Comparison of ENCODE assay signal across 8 cellular contexts in the genomic region with DNA sequence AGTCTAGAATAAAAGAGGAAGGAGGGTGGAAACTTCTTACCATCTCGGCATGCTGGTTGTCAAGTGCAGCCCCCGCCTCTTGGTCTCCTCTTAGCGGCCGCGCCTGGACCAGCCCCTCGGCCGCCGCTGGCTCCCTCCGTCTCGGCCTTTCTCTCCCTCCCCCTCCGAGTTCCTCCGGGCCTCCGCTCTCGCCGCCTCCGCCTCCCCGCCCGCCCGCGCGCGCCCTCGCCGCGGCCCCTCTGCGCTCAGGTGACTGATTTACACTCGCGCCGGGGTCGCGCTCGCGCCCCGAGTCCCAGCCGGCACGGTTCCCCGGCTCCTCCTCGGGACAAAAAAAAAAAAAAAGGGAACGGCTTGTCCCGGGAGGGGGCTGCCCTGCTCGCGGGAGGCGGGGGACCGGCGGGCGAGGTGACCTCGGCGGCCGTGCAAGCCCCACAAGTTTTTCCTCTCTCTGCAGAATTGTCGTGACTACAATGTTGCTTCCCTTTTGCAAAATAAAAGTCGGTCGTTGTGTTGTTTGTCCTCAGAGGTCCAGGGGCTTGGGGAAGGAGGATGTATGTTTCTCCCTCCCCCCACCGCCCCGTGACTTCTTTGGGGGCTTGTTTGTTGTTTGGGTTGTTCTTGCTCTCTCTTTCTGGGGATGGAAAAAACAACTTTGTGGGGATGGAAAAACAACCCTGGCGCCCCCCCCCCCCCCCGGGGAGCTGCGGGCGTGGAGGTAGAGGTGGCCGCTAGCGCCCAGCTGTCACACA. TPM values are rescaled to one million over a fixed set of nuclear protein-coding genes. Genes with fewer than 3 reads are reported as not detected.
DNase-seq lines count a peak whose midpoint lies in the region; ATAC-seq and TF ChIP-seq lines count a peak whose summit lies in the region.

A gene with protein sequence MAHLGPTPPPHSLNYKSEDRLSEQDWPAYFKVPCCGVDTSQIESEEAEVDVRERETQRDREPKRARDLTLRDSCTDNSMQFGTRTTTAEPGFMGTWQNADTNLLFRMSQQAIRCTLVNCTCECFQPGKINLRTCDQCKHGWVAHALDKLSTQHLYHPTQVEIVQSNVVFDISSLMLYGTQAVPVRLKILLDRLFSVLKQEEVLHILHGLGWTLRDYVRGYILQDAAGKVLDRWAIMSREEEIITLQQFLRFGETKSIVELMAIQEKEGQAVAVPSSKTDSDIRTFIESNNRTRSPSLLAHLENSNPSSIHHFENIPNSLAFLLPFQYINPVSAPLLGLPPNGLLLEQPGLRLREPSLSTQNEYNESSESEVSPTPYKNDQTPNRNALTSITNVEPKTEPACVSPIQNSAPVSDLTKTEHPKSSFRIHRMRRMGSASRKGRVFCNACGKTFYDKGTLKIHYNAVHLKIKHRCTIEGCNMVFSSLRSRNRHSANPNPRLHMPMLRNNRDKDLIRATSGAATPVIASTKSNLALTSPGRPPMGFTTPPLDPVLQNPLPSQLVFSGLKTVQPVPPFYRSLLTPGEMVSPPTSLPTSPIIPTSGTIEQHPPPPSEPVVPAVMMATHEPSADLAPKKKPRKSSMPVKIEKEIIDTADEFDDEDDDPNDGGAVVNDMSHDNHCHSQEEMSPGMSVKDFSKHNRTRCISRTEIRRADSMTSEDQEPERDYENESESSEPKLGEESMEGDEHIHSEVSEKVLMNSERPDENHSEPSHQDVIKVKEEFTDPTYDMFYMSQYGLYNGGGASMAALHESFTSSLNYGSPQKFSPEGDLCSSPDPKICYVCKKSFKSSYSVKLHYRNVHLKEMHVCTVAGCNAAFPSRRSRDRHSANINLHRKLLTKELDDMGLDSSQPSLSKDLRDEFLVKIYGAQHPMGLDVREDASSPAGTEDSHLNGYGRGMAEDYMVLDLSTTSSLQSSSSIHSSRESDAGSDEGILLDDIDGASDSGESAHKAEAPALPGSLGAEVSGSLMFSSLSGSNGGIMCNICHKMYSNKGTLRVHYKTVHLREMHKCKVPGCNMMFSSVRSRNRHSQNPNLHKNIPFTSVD (minus strand): TSS at position 65 of the 752 bp plus-strand sequence. CDS start 22 bp downstream, at position 43.

- peak within 1 kb of the TSS; percentile 97 for H3K4me3 Mint-ChIP-seq in WTC11

- no peaks in the 10 kb centered on the region for H3K36me3 Mint-ChIP-seq in WTC11

- peaks cover 57% of the 10 kb centered on the region for H3K4me1 Mint-ChIP-seq in WTC11

- ATAC-seq in WTC11 = peak; percentile 74
- ATAC-seq in GM18517 (IDR thresholded peaks at IDR 0.05; ENCODE audit: unreplicated experiment) = no peak

- H3K4me3 ChIP-seq in neuron (ENCODE audit: low read length) = peak within 1 kb of the TSS; percentile 51

- peaks cover 52% of the 10 kb centered on the region for H3K27me3 ChIP-seq in neuron (ENCODE audit: insufficient read depth, low read length)

- no peak for TF ChIP-seq CTCF in WTC11 (IDR thresholded peaks at IDR 0.05)

- H3K9me3 Mint-ChIP-seq in WTC11 = 0 out of 2 replicates have a peak, but pooled peaks cover under 1% of the 10 kb centered on the region

- DNase-seq in AML-193 (lab: John Stamatoyannopoulos, UW) = peak; percentile 18 to 20
- peak; percentile 54 for DNase-seq in HEK293T (ENCODE audit: extremely low spot score)
- peak; percentile 81 for DNase-seq in WTC11 (ENCODE audit: low spot score)
- DNase-seq in glomerular endothelial cell (ENCODE audit: extremely low read depth, low read depth, low spot score) = no peak
- no peak for DNase-seq in activated CD4-positive, CD25-positive, alpha-beta regulatory T cell (lab: John Stamatoyannopoulos, UW)
- no peak for DNase-seq in superior temporal gyrus (ENCODE audit: extremely low spot score)

- H2AFZ ChIP-seq in neuron (ENCODE audit: low read depth, low read length) = peak within 1 kb of the TSS; percentile 91

- H3K36me3 ChIP-seq in neuron (ENCODE audit: insufficient read depth, low read length) = no peaks in the 10 kb centered on the region

- POLR2A ChIA-PET in HEK293T (lab: Yijun Ruan, JAX) = interaction anchor here (0.6 to 0.8 kb wide), 2 partner anchors 73 to 292 kb away, joined by 3 to 4 read pairs; no protein-coding TSS in a partner anchor
- POLR2A ChIA-PET in WTC11 (lab: Charles Lee) = interaction anchor here (0.5 to 1.2 kb wide), 5 partner anchors 51 to 156 kb away, joined by 3 to 4 read pairs (median 4); no protein-coding TSS in a partner anchor

- no peaks in the 10 kb centered on the region for H3K9me3 ChIP-seq in neuron (ENCODE audit: low read length)

- H3K27ac Mint-ChIP-seq in WTC11 = peak within 1 kb of the TSS; percentile 99

- H3K27me3 Mint-ChIP-seq in WTC11 (ENCODE audit: low read depth) = no peaks in the 10 kb centered on the region; the same call in 1 of the 2 replicates

- peaks cover 22% of the 10 kb centered on the region for H3K4me1 ChIP-seq in neuron (ENCODE audit: insufficient read depth, low read length)

- CTCF ChIA-PET in HEK293T (lab: Yijun Ruan, JAX) (no interaction called here), WTC11 (lab: Charles Lee) (interaction anchor here (0.5 to 0.9 kb wide), 5 partner anchors 45 to 619 kb away, joined by 3 read pairs; no protein-coding TSS in a partner anchor)

TF ChIP-seq in HEK293T, 16 proteins besides CTCF, POLR2A, EP300 and RAD21:
- TF ChIP-seq LEF1 (IDR thresholded peaks at IDR 0.05; ENCODE audit: borderline replicate concordance) = no peak
- no peak for TF ChIP-seq ARNT (IDR thresholded peaks at IDR 0.05)
- no peak for TF ChIP-seq ELF4 (IDR thresholded peaks at IDR 0.05)
- no peak for TF ChIP-seq BHLHE40 (IDR thresholded peaks at IDR 0.05; ENCODE audit: borderline replicate concordance)
- TF ChIP-seq SP1 (IDR thresholded peaks at IDR 0.05) = no peak
- TF ChIP-seq, protein P1, sequence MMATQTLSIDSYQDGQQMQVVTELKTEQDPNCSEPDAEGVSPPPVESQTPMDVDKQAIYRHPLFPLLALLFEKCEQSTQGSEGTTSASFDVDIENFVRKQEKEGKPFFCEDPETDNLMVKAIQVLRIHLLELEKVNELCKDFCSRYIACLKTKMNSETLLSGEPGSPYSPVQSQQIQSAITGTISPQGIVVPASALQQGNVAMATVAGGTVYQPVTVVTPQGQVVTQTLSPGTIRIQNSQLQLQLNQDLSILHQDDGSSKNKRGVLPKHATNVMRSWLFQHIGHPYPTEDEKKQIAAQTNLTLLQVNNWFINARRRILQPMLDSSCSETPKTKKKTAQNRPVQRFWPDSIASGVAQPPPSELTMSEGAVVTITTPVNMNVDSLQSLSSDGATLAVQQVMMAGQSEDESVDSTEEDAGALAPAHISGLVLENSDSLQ (IDR thresholded peaks at IDR 0.05) = no peak
- no peak for TF ChIP-seq ZNF384 (IDR thresholded peaks at IDR 0.05)
- TF ChIP-seq FOXA1 (IDR thresholded peaks at IDR 0.05) = no peak
- TF ChIP-seq TARDBP (IDR thresholded peaks at IDR 0.05) = no peak
- no peak for TF ChIP-seq FOXK2 (IDR thresholded peaks at IDR 0.05)
- no peak for TF ChIP-seq CTBP1 (IDR thresholded peaks at IDR 0.05; ENCODE audit: borderline replicate concordance)
- TF ChIP-seq L3MBTL2 (conservative IDR thresholded peaks at IDR 0.05) = no peak
- no peak for TF ChIP-seq HDGF (IDR thresholded peaks at IDR 0.05; ENCODE audit: borderline replicate concordance)
- no peak for TF ChIP-seq FOXM1 (IDR thresholded peaks at IDR 0.05; ENCODE audit: borderline replicate concordance)
- no peak for TF ChIP-seq NFRKB (IDR thresholded peaks at IDR 0.05)
- no peak for TF ChIP-seq SUZ12 (IDR thresholded peaks at IDR 0.05)

TF ChIP-seq in WTC11, 78 proteins besides CTCF, POLR2A, EP300 and RAD21 (continues in another document):
- TF ChIP-seq ZNF423 (CRISPR knock-in tag; IDR thresholded peaks at IDR 0.05) (no peak), ZNF671 (CRISPR knock-in tag; IDR thresholded peaks at IDR 0.05) (no peak), SP1 (CRISPR knock-in tag; conservative IDR thresholded peaks at IDR 0.05) (peak; percentile 30; the same call in 1 of the 2 replicates), TEAD1 (CRISPR knock-in tag; IDR thresholded peaks at IDR 0.05) (0 out of 2 replicates have a peak, but pooled peaks have one; percentile 35), ETV6 (CRISPR knock-in tag; IDR thresholded peaks at IDR 0.05) (peak; percentile 59; the same call in 1 of the 2 replicates), GTF2I (CRISPR knock-in tag; conservative IDR thresholded peaks at IDR 0.05) (no peak)
- TF ChIP-seq, protein P2, sequence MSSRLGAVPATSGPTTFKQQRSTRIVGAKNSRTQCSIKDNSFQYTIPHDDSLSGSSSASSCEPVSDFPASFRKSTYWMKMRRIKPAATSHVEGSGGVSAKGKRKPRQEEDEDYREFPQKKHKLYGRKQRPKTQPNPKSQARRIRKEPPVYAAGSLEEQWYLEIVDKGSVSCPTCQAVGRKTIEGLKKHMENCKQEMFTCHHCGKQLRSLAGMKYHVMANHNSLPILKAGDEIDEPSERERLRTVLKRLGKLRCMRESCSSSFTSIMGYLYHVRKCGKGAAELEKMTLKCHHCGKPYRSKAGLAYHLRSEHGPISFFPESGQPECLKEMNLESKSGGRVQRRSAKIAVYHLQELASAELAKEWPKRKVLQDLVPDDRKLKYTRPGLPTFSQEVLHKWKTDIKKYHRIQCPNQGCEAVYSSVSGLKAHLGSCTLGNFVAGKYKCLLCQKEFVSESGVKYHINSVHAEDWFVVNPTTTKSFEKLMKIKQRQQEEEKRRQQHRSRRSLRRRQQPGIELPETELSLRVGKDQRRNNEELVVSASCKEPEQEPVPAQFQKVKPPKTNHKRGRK (CRISPR knock-in tag; IDR thresholded peaks at IDR 0.05; ENCODE audit: borderline replicate concordance) = no peak

RNA-seq across cellular contexts. Expression of the gene that starts here (rescaled TPM):
- 28.1 to 33.3 TPM (median 29.3 TPM) in 3 replicates for total RNA-seq in WTC11 (2021)
- 16.1 and 19.0 TPM in 2 replicates for total RNA-seq in glomerular endothelial cell

Comparison
In these comparisons a context has a peak if more than half of its experiments do, and no peak if none do; other contexts are left out.
1. DNase-seq: peak in AML-193 (2 of 2), HEK293T (single experiment) and WTC11 (single experiment); none in glomerular endothelial cell (single experiment), activated CD4-positive, CD25-positive, alpha-beta regulatory T cell (0 of 4) and superior temporal gyrus (single experiment).